ENCODE assay signal across 8 cellular contexts in the genomic region with DNA sequence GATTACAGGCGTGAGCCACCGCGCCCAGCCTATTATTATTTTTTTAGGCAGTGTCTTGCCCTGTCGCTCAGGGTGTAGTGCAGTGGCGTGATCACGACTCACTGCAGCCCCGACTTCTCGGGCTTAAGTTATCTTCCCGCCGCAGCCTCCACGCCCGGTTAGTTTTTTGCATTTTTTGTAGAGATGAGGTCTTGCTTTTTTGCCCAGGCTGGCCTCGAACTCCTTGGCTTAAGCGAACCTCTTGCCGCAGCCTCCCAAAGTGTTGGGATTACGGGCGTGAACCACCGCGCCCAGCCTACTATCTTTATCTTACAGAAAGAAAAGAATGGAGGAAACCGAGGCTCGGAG. TPM values are rescaled to one million over a fixed set of nuclear protein-coding genes. Genes with fewer than 3 reads are reported as not detected.
A peak's percentile ranks its signal among the peaks of the same experiment; 100 is the strongest.
DNase-seq lines count a peak whose midpoint lies in the region; ATAC-seq and TF ChIP-seq lines count a peak whose summit lies in the region.

No MANE protein-coding gene starts in this region.

- H3K27me3 ChIP-seq in AG04450 (ENCODE audit: control insufficient read depth, insufficient read depth, low read length), result no peaks in the 10 kb centered on the region
- no peaks in the 10 kb centered on the region for H3K27me3 ChIP-seq in HL-60 (ENCODE audit: insufficient read depth, poor library complexity, severe bottlenecking)
- H3K27me3 ChIP-seq in breast epithelium, result no peaks in the 10 kb centered on the region
- H3K27me3 ChIP-seq in mucosa of rectum (ENCODE audit: control insufficient read depth in 2 of 2, insufficient read depth in 2 of 2, low read length in 2 of 2), result no peaks in the 10 kb centered on the region

- no peaks in the 10 kb centered on the region for H3K36me3 ChIP-seq in breast epithelium
- no peaks in the 10 kb centered on the region for H3K36me3 ChIP-seq in mucosa of rectum (ENCODE audit: control insufficient read depth in 2 of 2, insufficient read depth in 2 of 2, low read length in 2 of 2)

- H3K4me3 ChIP-seq in AG04450 (ENCODE audit: low read depth, low read length), result peak overlapping the region; percentile 94
- H3K4me3 ChIP-seq in HL-60 (replicated peaks; ENCODE audit: insufficient read depth, low read length), result peak overlapping the region; percentile 86
- H3K4me3 ChIP-seq in breast epithelium, result peak overlapping the region; percentile 90 to 100 (median 93)
- H3K4me3 ChIP-seq in mucosa of rectum (ENCODE audit: low read length in 2 of 2), result peak overlapping the region; percentile 91 to 96

- no peak for TF ChIP-seq POLR2A in breast epithelium (IDR thresholded peaks at IDR 0.05)

- H3K9me3 ChIP-seq in AG04450 (ENCODE audit: control insufficient read depth, insufficient read depth, low read length) (no peaks in the 10 kb centered on the region), breast epithelium (no peaks in the 10 kb centered on the region), mucosa of rectum (ENCODE audit: control insufficient read depth in 2 of 2, low read length in 2 of 2) (no peaks in the 10 kb centered on the region)

- peak overlapping the region; percentile 87 to 94 for H3K9ac ChIP-seq in mucosa of rectum (ENCODE audit: low read depth in 1 of 2, low read length in 2 of 2)

- H3K27ac ChIP-seq in AG04450 (ENCODE audit: low read depth, low read length), result peak overlapping the region; percentile 85
- H3K27ac ChIP-seq in HL-60 (replicated peaks), result peak overlapping the region; percentile 91
- H3K27ac ChIP-seq in breast epithelium, result peak overlapping the region; percentile 96 to 100
- peak overlapping the region; percentile 92 to 94 for H3K27ac ChIP-seq in mucosa of rectum (ENCODE audit: low read depth in 2 of 2, low read length in 2 of 2)

- ATAC-seq in GM21786 (IDR thresholded peaks at IDR 0.05; ENCODE audit: unreplicated experiment), result no peak

- CTCF ChIA-PET in AG04450 (lab: Charles Lee) (interaction anchor here (0.6 kb wide), 1 partner anchor 222 kb away, joined by 3 read pairs; no protein-coding TSS in a partner anchor), GM10248 (lab: Yijun Ruan, JAX) (no interaction called here)

- H3K4me1 ChIP-seq in breast epithelium, result no peaks in the 10 kb centered on the region
- peaks cover 4 to 12% of the 10 kb centered on the region in 2 donors for H3K4me1 ChIP-seq in mucosa of rectum (ENCODE audit: control insufficient read depth in 2 of 2, insufficient read depth in 2 of 2, low read length in 2 of 2)

- DNase-seq in AG04450 (ENCODE audit: low read depth, low spot score) (no peak), HL-60 (ENCODE audit: low read depth in 1 of 2, low spot score in 1 of 2) (no peak), breast epithelium (ENCODE audit: low spot score in 2 of 2) (no peak), GM10248 (ENCODE audit: extremely low spot score) (no peak), GF-D8 (lab: John Stamatoyannopoulos, UW) (no peak), kidney tubule cell (ENCODE audit: low spot score) (no peak)

- POLR2A ChIA-PET in AG04450 (lab: Yijun Ruan, JAX), result interaction anchor here (0.6 to 1.0 kb wide), 2 partner anchors 8 to 22 kb away, joined by 5 to 6 read pairs; no protein-coding TSS in a partner anchor
- POLR2A ChIA-PET in GM10248 (lab: Yijun Ruan, JAX), result no interaction called here

- intact Hi-C loops in breast epithelium (cut with DNase I; ENCODE audit: low total_unique reads), result no loop called here

- TF ChIP-seq CTCF in AG04450 (IDR thresholded peaks at IDR 0.05; ENCODE audit: low read depth, low read length), result no peak
- TF ChIP-seq CTCF in HL-60 (IDR thresholded peaks at IDR 0.05; ENCODE audit: insufficient read depth, low read length), result no peak
- TF ChIP-seq CTCF in breast epithelium (IDR thresholded peaks at IDR 0.05), result no peak
- no peak for TF ChIP-seq CTCF in GM10248 (IDR thresholded peaks at IDR 0.05; ENCODE audit: control extremely low read depth, extremely low read depth, low read depth, missing control alignments)

RNA-seq across cellular contexts. Expression of a gene that starts 0.5 kb away (rescaled TPM):
- 91.0 and 137 TPM in 2 replicates for polyA plus RNA-seq in AG04450 (2011; rRNA removed)
- polyA minus RNA-seq in AG04450 (2011; rRNA and poly(A)+ RNA removed), result 88.5 and 102 TPM in 2 replicates
- 100 to 1,000 TPM in 1 of 3 donors, 10 to 100 TPM in 2; 73.8 to 288 (median 91.4) TPM for total RNA-seq in breast epithelium

RNA-seq across cellular contexts. Expression of a gene that starts 8.8 kb away (rescaled TPM):
- 2,254 and 2,667 TPM in 2 replicates for polyA plus RNA-seq in AG04450 (2011; rRNA removed)
- 450 and 502 TPM in 2 replicates for polyA minus RNA-seq in AG04450 (2011; rRNA and poly(A)+ RNA removed)
- 1,000 to 10,000 TPM; 1,571 to 1,840 (median 1,826) TPM for total RNA-seq in breast epithelium

RNA-seq across cellular contexts. Expression of a gene that starts 36.0 kb away (rescaled TPM):
- 8.6 and 9.5 TPM in 2 replicates for polyA plus RNA-seq in AG04450 (2011; rRNA removed)
- polyA minus RNA-seq in AG04450 (2011; rRNA and poly(A)+ RNA removed), result 32.1 and 42.6 TPM in 2 replicates
- total RNA-seq in breast epithelium, result 10 to 100 TPM; 37.6 to 57.4 (median 49.5) TPM
